ENCODE assay signal across 26 cellular contexts in genomic region chr2:95039410-95039809, GRCh38. TPM values are rescaled to one million over a fixed set of nuclear protein-coding genes. Genes with fewer than 3 reads are reported as not detected.
A peak's percentile ranks its signal among the peaks of the same experiment; 100 is the strongest.
DNase-seq lines count a peak whose midpoint lies in the region; ATAC-seq lines count a peak whose summit lies in the region.
"Had no signal": no experiment of that assay in that cellular context is flagged by ENCODE, and none has a peak within 500 bp of the region (broad histone marks: within the 10 kb centered on the region; RNA-seq: fewer than 3 reads in every experiment).

No MANE protein-coding gene starts in this region.

- H3K4me3 Mint-ChIP-seq in T-cell: no peak overlapping the region
- H3K4me3 Mint-ChIP-seq in activated naive CD4-positive, alpha-beta T cell treated with anti-CD3 and anti-CD28 coated beads, Interleukin-2, amount 10 ng/mL, durations not matched to agents 7 days and 5 days: no peak overlapping the region
- H3K4me3 Mint-ChIP-seq in stimulated activated effector memory CD8-positive, alpha-beta T cell treated with anti-CD3 and anti-CD28 coated beads, Interleukin-12 subunit alpha, Interleukin-12 subunit beta, amount 100 ng/mL, for 72 hours: no peak overlapping the region
- H3K4me3 Mint-ChIP-seq: stimulated activated naive B cell treated with anti-CD40 and anti-IgM and Interleukin-4, amounts not matched to agents 10 μg/mL and 1 μg/mL and 100 μg/mL, for 72 hours; WTC11 had no signal

- peak overlapping the region; percentile 73 to 77 for H3K27ac Mint-ChIP-seq in T-cell
- peak overlapping the region; percentile 46 for H3K27ac Mint-ChIP-seq in activated naive CD4-positive, alpha-beta T cell treated with anti-CD3 and anti-CD28 coated beads, Interleukin-2, amount 10 ng/mL, durations not matched to agents 7 days and 5 days
- peak overlapping the region; percentile 88 for H3K27ac Mint-ChIP-seq in stimulated activated effector memory CD8-positive, alpha-beta T cell treated with anti-CD3 and anti-CD28 coated beads, Interleukin-12 subunit alpha, Interleukin-12 subunit beta, amount 100 ng/mL, for 72 hours
- H3K27ac Mint-ChIP-seq: stimulated activated naive B cell treated with anti-CD40 and anti-IgM and Interleukin-4, amounts not matched to agents 10 μg/mL and 1 μg/mL and 100 μg/mL, for 72 hours; WTC11 had no signal

- peaks cover 28% of the 10 kb centered on the region for H3K36me3 Mint-ChIP-seq in T-cell
- peaks cover 61% of the 10 kb centered on the region for H3K36me3 Mint-ChIP-seq in activated naive CD4-positive, alpha-beta T cell treated with anti-CD3 and anti-CD28 coated beads, Interleukin-2, amount 10 ng/mL, durations not matched to agents 7 days and 5 days
- H3K36me3 Mint-ChIP-seq in stimulated activated effector memory CD8-positive, alpha-beta T cell treated with anti-CD3 and anti-CD28 coated beads, Interleukin-12 subunit alpha, Interleukin-12 subunit beta, amount 100 ng/mL, for 72 hours: no peaks in the 10 kb centered on the region

- peak; percentile 32 for DNase-seq in activated T-cell treated with anti-CD3 and anti-CD28 coated beads for 4 hours
- DNase-seq in activated T-cell treated with anti-CD3 and anti-CD28 coated beads, Interleukin-2, amount 50 U/mL, for 1 hour: no peak
- DNase-seq in T-cell: no peak
- DNase-seq in activated naive CD4-positive, alpha-beta T cell treated with anti-CD3 and anti-CD28 coated beads, Interleukin-2, amount 10 ng/mL, durations not matched to agents 7 days and 5 days: peak; percentile 19
- no peak for DNase-seq in stimulated activated effector memory CD8-positive, alpha-beta T cell treated with anti-CD3 and anti-CD28 coated beads, Interleukin-12 subunit alpha, Interleukin-12 subunit beta, amount 100 ng/mL, for 72 hours (ENCODE audit: low spot score in 2 of 2)
- DNase-seq in SHP77 treated with DMSO at 0.1 percent for 48 hours (lab: John Stamatoyannopoulos, UW): no peak
- DNase-seq: activated CD8-positive, alpha-beta memory T cell treated with anti-CD3 and anti-CD28 coated beads, Interleukin-2, amount 50 U/mL, for 48 hours; amygdala; DMS 273 treated with DMSO at 0.1 percent for 48 hours; H7; lower lobe of right lung; NCI-H1417 treated with DMSO at 0.1 percent for 48 hours; NCI-H2171; NCI-H748 treated with DMSO at 0.1 percent for 48 hours; nucleus accumbens; OCI-M1; retina; SJCRH30; stimulated activated naive B cell treated with anti-CD40 and anti-IgM and Interleukin-4, amounts not matched to agents 10 μg/mL and 1 μg/mL and 100 μg/mL, for 72 hours; uterus had no signal

- CTCF ChIA-PET in T-cell (lab: Charles Lee): no interaction called here
- CTCF ChIA-PET in activated naive CD4-positive, alpha-beta T cell treated with anti-CD3 and anti-CD28 coated beads, Interleukin-2, amount 10 ng/mL, durations not matched to agents 7 days and 5 days (lab: Charles Lee): interaction anchor here (0.9 kb wide), 1 partner anchor 76 kb away, joined by 3 read pairs; no protein-coding TSS in a partner anchor

- POLR2A ChIA-PET in T-cell (lab: Charles Lee): no interaction called here

- peaks cover 0 to 20% (median 4%) of the 10 kb centered on the region in 3 donors for H3K9me3 Mint-ChIP-seq in T-cell
- H3K9me3 Mint-ChIP-seq in activated naive CD4-positive, alpha-beta T cell treated with anti-CD3 and anti-CD28 coated beads, Interleukin-2, amount 10 ng/mL, durations not matched to agents 7 days and 5 days: no peaks in the 10 kb centered on the region
- peaks cover 31% of the 10 kb centered on the region for H3K9me3 Mint-ChIP-seq in stimulated activated effector memory CD8-positive, alpha-beta T cell treated with anti-CD3 and anti-CD28 coated beads, Interleukin-12 subunit alpha, Interleukin-12 subunit beta, amount 100 ng/mL, for 72 hours

- no peaks in the 10 kb centered on the region for H3K27me3 Mint-ChIP-seq in T-cell
- no peaks in the 10 kb centered on the region for H3K27me3 Mint-ChIP-seq in activated naive CD4-positive, alpha-beta T cell treated with anti-CD3 and anti-CD28 coated beads, Interleukin-2, amount 10 ng/mL, durations not matched to agents 7 days and 5 days

- ATAC-seq in T-cell (replicated peaks in 1 of 4): no peak
- peak; percentile 42 for ATAC-seq in stimulated activated effector memory CD8-positive, alpha-beta T cell treated with anti-CD3 and anti-CD28 coated beads, Interleukin-12 subunit alpha, Interleukin-12 subunit beta, amount 100 ng/mL, for 72 hours
- no peak for ATAC-seq in HG02678 (IDR thresholded peaks at IDR 0.05; ENCODE audit: unreplicated experiment)
- ATAC-seq in GM18870 (IDR thresholded peaks at IDR 0.05; ENCODE audit: unreplicated experiment): no peak
- ATAC-seq: lower lobe of right lung, WTC11 had no signal

- peaks cover 85 to 95% (median 93%) of the 10 kb centered on the region in 3 donors for H3K4me1 Mint-ChIP-seq in T-cell
- peaks cover 72% of the 10 kb centered on the region for H3K4me1 Mint-ChIP-seq in activated naive CD4-positive, alpha-beta T cell treated with anti-CD3 and anti-CD28 coated beads, Interleukin-2, amount 10 ng/mL, durations not matched to agents 7 days and 5 days
- peaks cover 47% of the 10 kb centered on the region for H3K4me1 Mint-ChIP-seq in stimulated activated effector memory CD8-positive, alpha-beta T cell treated with anti-CD3 and anti-CD28 coated beads, Interleukin-12 subunit alpha, Interleukin-12 subunit beta, amount 100 ng/mL, for 72 hours
- H3K4me1 Mint-ChIP-seq: stimulated activated naive B cell treated with anti-CD40 and anti-IgM and Interleukin-4, amounts not matched to agents 10 μg/mL and 1 μg/mL and 100 μg/mL, for 72 hours had no signal

RNA-seq across cellular contexts. Expression of gene MAL, which starts 13.9 kb away (rescaled TPM):
- 100 to 1,000 TPM; 129 to 179 (median 150) TPM for total RNA-seq in T-cell
- total RNA-seq: A673, cardiac muscle cell, frontal cortex, SJCRH30 had no signal

Comparison
In these comparisons a context has a peak if more than half of its experiments do, and no peak if none do; other contexts are left out.
1. DNase-seq: peak in activated T-cell treated with anti-CD3 and anti-CD28 coated beads for 4 hours (single experiment) and activated naive CD4-positive, alpha-beta T cell treated with anti-CD3 and anti-CD28 coated beads, Interleukin-2, amount 10 ng/mL, durations not matched to agents 7 days and 5 days (single experiment); none in activated T-cell treated with anti-CD3 and anti-CD28 coated beads, Interleukin-2, amount 50 U/mL, for 1 hour (single experiment), T-cell (0 of 34), stimulated activated effector memory CD8-positive, alpha-beta T cell treated with anti-CD3 and anti-CD28 coated beads, Interleukin-12 subunit alpha, Interleukin-12 subunit beta, amount 100 ng/mL, for 72 hours (0 of 2) and SHP77 treated with DMSO at 0.1 percent for 48 hours (single experiment).
2. Peak in every context shown above with its lines, with median percentiles within 50 percentile points of each other: H3K27ac Mint-ChIP-seq.